ENCODE assay signal across 1 cellular context in the genomic region with DNA sequence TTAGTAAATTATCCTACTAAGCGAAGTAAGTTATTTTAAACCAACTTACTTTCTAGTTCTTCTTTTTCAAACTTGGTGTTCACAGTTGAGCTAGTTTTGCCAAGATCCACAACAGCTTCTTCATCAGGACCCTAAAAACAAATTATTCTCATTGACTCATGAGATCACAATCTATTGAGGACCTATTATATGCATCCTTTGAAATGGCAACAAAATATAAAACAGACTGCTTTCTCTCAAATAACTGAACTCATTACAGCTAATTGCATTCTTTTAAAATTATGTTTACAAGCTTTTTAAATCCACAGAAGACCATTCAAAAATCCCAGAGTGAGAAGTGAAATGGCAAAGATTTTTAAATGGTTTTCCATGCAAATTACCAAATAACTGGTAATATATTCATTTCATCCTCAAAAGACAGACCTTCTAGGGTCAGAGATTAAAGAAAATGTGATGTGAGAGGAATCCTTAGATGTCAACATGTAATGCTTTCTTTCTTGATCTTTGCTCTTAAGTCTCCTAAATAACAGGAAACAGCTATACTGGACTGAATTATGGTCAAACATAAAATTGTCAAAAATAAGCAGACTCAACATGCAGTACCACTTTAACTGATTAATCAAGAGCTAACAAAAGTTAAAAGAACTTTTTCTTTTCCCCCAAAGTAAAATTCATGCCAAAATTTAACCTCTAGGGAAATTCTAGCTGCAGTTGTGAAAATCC.
TF ChIP-seq lines count a peak whose summit lies in the region.

No MANE protein-coding gene starts in this region.

TF ChIP-seq in HepG2, 621 proteins besides CTCF, POLR2A, EP300 and RAD21 (continued from another document):
- TF ChIP-seq, protein P1, sequence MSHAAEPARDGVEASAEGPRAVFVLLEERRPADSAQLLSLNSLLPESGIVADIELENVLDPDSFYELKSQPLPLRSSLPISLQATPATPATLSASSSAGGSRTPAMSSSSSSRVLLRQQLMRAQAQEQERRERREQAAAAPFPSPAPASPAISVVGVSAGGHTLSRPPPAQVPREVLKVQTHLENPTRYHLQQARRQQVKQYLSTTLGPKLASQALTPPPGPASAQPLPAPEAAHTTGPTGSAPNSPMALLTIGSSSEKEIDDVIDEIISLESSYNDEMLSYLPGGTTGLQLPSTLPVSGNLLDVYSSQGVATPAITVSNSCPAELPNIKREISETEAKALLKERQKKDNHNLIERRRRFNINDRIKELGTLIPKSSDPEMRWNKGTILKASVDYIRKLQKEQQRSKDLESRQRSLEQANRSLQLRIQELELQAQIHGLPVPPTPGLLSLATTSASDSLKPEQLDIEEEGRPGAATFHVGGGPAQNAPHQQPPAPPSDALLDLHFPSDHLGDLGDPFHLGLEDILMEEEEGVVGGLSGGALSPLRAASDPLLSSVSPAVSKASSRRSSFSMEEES (CRISPR knock-in tag; IDR thresholded peaks at IDR 0.05): no peak
- TF ChIP-seq DNMT1 (CRISPR knock-in tag; IDR thresholded peaks at IDR 0.05) (no peak), NR2C2 (CRISPR knock-in tag; IDR thresholded peaks at IDR 0.05; ENCODE audit: borderline replicate concordance) (no peak), ZNF546 (CRISPR knock-in tag; conservative IDR thresholded peaks at IDR 0.05) (no peak), NCOR1 (IDR thresholded peaks at IDR 0.05; ENCODE audit: borderline replicate concordance, low read length) (no peak), SOX13 (IDR thresholded peaks at IDR 0.05) (no peak), SOX13 (CRISPR knock-in tag; conservative IDR thresholded peaks at IDR 0.05 in 1 of 2, IDR thresholded peaks at IDR 0.05 in 1 of 2) (peak in 1 of 2 experiments; percentile 17; a peak in 1 of 4 replicates), HDAC6 (IDR thresholded peaks at IDR 0.05; ENCODE audit: low read depth, low read length) (no peak), PRMT3 (CRISPR knock-in tag; IDR thresholded peaks at IDR 0.05; ENCODE audit: borderline replicate concordance, low read depth) (no peak), SOX5 (CRISPR knock-in tag; IDR thresholded peaks at IDR 0.05; ENCODE audit: borderline replicate concordance) (0 out of 2 replicates have a peak, but pooled peaks have one; percentile 25), CC2D1A (CRISPR knock-in tag; IDR thresholded peaks at IDR 0.05) (no peak), IRX3 (CRISPR knock-in tag; IDR thresholded peaks at IDR 0.05; ENCODE audit: borderline replicate concordance, low read depth) (no peak), HHEX (CRISPR knock-in tag; IDR thresholded peaks at IDR 0.05) (no peak), REXO4 (CRISPR knock-in tag; IDR thresholded peaks at IDR 0.05; ENCODE audit: borderline replicate concordance) (no peak), TEAD3 (CRISPR knock-in tag; optimal IDR thresholded peaks at IDR 0.05; ENCODE audit: borderline replicate concordance) (no peak), KLF9 (CRISPR knock-in tag; IDR thresholded peaks at IDR 0.05; ENCODE audit: low read depth) (no peak), ZNF782 (CRISPR knock-in tag; IDR thresholded peaks at IDR 0.05; ENCODE audit: borderline replicate concordance) (no peak), ELF3 (CRISPR knock-in tag; IDR thresholded peaks at IDR 0.05) (0 out of 2 replicates have a peak, but pooled peaks have one; percentile 22), HNF4A (CRISPR knock-in tag; IDR thresholded peaks at IDR 0.05) (peak; percentile 34; the same call in 1 of the 2 replicates), JDP2 (CRISPR knock-in tag; IDR thresholded peaks at IDR 0.05; ENCODE audit: borderline replicate concordance) (no peak), TCF7 (IDR thresholded peaks at IDR 0.05; ENCODE audit: low read depth) (peak; percentile 10; the same call in 1 of the 2 replicates), FOXA3 (CRISPR knock-in tag; IDR thresholded peaks at IDR 0.05) (peak; percentile 53; the same call in 1 of the 2 replicates), STAT5B (CRISPR knock-in tag; IDR thresholded peaks at IDR 0.05) (no peak), BCL6 (CRISPR knock-in tag; IDR thresholded peaks at IDR 0.05) (0 out of 2 replicates have a peak, but pooled peaks have one; percentile 27)
- TF ChIP-seq, protein P2, sequence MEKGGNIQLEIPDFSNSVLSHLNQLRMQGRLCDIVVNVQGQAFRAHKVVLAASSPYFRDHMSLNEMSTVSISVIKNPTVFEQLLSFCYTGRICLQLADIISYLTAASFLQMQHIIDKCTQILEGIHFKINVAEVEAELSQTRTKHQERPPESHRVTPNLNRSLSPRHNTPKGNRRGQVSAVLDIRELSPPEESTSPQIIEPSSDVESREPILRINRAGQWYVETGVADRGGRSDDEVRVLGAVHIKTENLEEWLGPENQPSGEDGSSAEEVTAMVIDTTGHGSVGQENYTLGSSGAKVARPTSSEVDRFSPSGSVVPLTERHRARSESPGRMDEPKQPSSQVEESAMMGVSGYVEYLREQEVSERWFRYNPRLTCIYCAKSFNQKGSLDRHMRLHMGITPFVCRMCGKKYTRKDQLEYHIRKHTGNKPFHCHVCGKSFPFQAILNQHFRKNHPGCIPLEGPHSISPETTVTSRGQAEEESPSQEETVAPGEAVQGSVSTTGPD (CRISPR knock-in tag; IDR thresholded peaks at IDR 0.05): no peak
- TF ChIP-seq, protein P3, sequence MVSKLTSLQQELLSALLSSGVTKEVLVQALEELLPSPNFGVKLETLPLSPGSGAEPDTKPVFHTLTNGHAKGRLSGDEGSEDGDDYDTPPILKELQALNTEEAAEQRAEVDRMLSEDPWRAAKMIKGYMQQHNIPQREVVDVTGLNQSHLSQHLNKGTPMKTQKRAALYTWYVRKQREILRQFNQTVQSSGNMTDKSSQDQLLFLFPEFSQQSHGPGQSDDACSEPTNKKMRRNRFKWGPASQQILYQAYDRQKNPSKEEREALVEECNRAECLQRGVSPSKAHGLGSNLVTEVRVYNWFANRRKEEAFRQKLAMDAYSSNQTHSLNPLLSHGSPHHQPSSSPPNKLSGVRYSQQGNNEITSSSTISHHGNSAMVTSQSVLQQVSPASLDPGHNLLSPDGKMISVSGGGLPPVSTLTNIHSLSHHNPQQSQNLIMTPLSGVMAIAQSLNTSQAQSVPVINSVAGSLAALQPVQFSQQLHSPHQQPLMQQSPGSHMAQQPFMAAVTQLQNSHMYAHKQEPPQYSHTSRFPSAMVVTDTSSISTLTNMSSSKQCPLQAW (CRISPR knock-in tag; IDR thresholded peaks at IDR 0.05): no peak
- TF ChIP-seq, protein P4, sequence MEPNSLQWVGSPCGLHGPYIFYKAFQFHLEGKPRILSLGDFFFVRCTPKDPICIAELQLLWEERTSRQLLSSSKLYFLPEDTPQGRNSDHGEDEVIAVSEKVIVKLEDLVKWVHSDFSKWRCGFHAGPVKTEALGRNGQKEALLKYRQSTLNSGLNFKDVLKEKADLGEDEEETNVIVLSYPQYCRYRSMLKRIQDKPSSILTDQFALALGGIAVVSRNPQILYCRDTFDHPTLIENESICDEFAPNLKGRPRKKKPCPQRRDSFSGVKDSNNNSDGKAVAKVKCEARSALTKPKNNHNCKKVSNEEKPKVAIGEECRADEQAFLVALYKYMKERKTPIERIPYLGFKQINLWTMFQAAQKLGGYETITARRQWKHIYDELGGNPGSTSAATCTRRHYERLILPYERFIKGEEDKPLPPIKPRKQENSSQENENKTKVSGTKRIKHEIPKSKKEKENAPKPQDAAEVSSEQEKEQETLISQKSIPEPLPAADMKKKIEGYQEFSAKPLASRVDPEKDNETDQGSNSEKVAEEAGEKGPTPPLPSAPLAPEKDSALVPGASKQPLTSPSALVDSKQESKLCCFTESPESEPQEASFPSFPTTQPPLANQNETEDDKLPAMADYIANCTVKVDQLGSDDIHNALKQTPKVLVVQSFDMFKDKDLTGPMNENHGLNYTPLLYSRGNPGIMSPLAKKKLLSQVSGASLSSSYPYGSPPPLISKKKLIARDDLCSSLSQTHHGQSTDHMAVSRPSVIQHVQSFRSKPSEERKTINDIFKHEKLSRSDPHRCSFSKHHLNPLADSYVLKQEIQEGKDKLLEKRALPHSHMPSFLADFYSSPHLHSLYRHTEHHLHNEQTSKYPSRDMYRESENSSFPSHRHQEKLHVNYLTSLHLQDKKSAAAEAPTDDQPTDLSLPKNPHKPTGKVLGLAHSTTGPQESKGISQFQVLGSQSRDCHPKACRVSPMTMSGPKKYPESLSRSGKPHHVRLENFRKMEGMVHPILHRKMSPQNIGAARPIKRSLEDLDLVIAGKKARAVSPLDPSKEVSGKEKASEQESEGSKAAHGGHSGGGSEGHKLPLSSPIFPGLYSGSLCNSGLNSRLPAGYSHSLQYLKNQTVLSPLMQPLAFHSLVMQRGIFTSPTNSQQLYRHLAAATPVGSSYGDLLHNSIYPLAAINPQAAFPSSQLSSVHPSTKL (CRISPR knock-in tag; IDR thresholded peaks at IDR 0.05): peak; percentile 53
